Comparison of ENCODE assay signal across 16 cellular contexts in the genomic region with DNA sequence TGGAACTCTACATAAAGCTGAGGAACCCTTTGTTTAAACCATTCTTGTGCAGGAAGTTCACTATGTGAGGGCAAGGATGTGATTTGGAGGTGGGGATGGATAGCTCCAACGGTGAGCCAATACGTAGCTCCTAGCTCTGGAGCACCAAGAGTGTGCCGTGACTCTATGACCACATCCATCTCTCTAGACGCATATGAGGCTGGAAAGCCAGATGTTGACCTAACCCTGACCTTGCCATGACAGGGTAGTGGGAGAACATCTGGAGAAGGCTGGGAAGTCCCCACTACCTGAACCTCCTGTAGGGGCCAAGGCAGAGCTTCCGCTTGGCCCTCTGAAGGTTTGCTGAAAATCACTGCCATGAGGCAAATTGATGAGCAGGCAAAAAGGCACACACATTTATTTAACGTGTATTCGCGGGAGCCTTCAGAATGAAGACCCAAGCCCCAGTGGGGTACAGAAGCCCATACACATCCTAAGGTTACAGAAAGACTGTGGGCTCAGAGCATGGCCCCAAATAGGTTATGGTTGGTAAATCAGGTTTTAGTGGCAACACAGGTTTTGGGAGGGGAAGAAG. TPM values are rescaled to one million over a fixed set of nuclear protein-coding genes. Genes with fewer than 3 reads are reported as not detected.
DNase-seq lines count a peak whose midpoint lies in the region; ATAC-seq and TF ChIP-seq lines count a peak whose summit lies in the region.
"Had no signal": no experiment of that assay in that cellular context is flagged by ENCODE, and none has a peak within 500 bp of the region (broad histone marks: within the 10 kb centered on the region; RNA-seq: fewer than 3 reads in every experiment).

No MANE protein-coding gene starts in this region.

- no peaks in the 10 kb centered on the region for H3K79me2 ChIP-seq in GM23338 (replicated peaks; ENCODE audit: insufficient read depth)

- no peak overlapping the region for H3K18ac ChIP-seq in neuronal stem cell (ENCODE audit: low read length)

- H3K27me3 Mint-ChIP-seq in CD4-positive, CD25-positive, alpha-beta regulatory T cell = no peaks in the 10 kb centered on the region
- H3K27me3 Mint-ChIP-seq in GM23338 (ENCODE audit: insufficient read depth, low read depth, poor library complexity) (peaks cover 6% of the 10 kb centered on the region), natural killer cell (ENCODE audit: low read depth in 2 of 2) (no peaks in the 10 kb centered on the region)
- H3K27me3 Mint-ChIP-seq in activated T-helper 17 cell treated with anti-CD3 and anti-CD28 coated beads, Interleukin-2, amount 50 U/mL, for 72 hours = no peaks in the 10 kb centered on the region

- no peak overlapping the region for H2BK15ac ChIP-seq in neuronal stem cell (ENCODE audit: low read length)

- H3K4me2 ChIP-seq in GM23338 = peak overlapping the region; percentile 38; the same call in 1 of the 2 replicates
- no peak overlapping the region for H3K4me2 ChIP-seq in neuronal stem cell (ENCODE audit: insufficient read depth, low read length, poor library complexity, severe bottlenecking)

- no peaks in the 10 kb centered on the region for H3F3A ChIP-seq in GM23338 (replicated peaks; ENCODE audit: low read depth)

- H3K23ac ChIP-seq in neuronal stem cell (ENCODE audit: low read depth, low read length, poor library complexity) = no peak overlapping the region

- ATAC-seq in CD4-positive, CD25-positive, alpha-beta regulatory T cell (ENCODE audit: low read depth in 2 of 2) = peak; percentile 11 to 13
- ATAC-seq in GM23338 (no peak), natural killer cell (peak in 1 of 3 donors; percentile 3)
- peak; percentile 68 for ATAC-seq in activated T-helper 17 cell treated with anti-CD3 and anti-CD28 coated beads, Interleukin-2, amount 50 U/mL, for 72 hours (replicated peaks)

- H3K36me3 Mint-ChIP-seq in CD4-positive, CD25-positive, alpha-beta regulatory T cell = peaks cover 70% of the 10 kb centered on the region
- no peaks in the 10 kb centered on the region; the same call in 2 of the 3 replicates for H3K36me3 Mint-ChIP-seq in GM23338 (ENCODE audit: low read depth)
- peaks cover 100% of the 10 kb centered on the region for H3K36me3 Mint-ChIP-seq in activated T-helper 17 cell treated with anti-CD3 and anti-CD28 coated beads, Interleukin-2, amount 50 U/mL, for 72 hours (ENCODE audit: low read depth)
- H3K36me3 Mint-ChIP-seq in natural killer cell = peaks cover 11% of the 10 kb centered on the region

- peaks cover 99% of the 10 kb centered on the region for H3K4me1 ChIP-seq in CD4-positive, CD25-positive, alpha-beta regulatory T cell (ENCODE audit: control insufficient read depth, insufficient read depth, low read length, poor library complexity, severe bottlenecking)
- 0 out of 2 replicates have a peak, but pooled peaks cover 6% of the 10 kb centered on the region for H3K4me1 ChIP-seq in GM23338 (ENCODE audit: insufficient read depth)
- no peaks in the 10 kb centered on the region for H3K4me1 ChIP-seq in neuronal stem cell (ENCODE audit: control insufficient read depth in 2 of 2, insufficient read depth in 1 of 2, low read depth in 1 of 2, low read length in 2 of 2)

- H3K79me1 ChIP-seq in neuronal stem cell (ENCODE audit: low read depth, low read length) = no peaks in the 10 kb centered on the region

- peak overlapping the region; percentile 83 for H3K27ac ChIP-seq in CD4-positive, CD25-positive, alpha-beta regulatory T cell (ENCODE audit: insufficient read depth, low read length, poor library complexity, severe bottlenecking)
- H3K27ac ChIP-seq in GM23338 (ENCODE audit: low read depth) = no peak overlapping the region
- H3K27ac ChIP-seq in neuronal stem cell (replicated peaks; ENCODE audit: low read length) = no peak overlapping the region
- H3K27ac ChIP-seq: C4-2B, RWPE1, WERI-Rb-1 had no signal

- H3K4me3 Mint-ChIP-seq in CD4-positive, CD25-positive, alpha-beta regulatory T cell = peak overlapping the region; percentile 79 to 91 (median 86)
- no peak overlapping the region for H3K4me3 Mint-ChIP-seq in GM23338
- peak overlapping the region; percentile 84 for H3K4me3 Mint-ChIP-seq in activated T-helper 17 cell treated with anti-CD3 and anti-CD28 coated beads, Interleukin-2, amount 50 U/mL, for 72 hours
- peak overlapping the region; percentile 90 for H3K4me3 Mint-ChIP-seq in natural killer cell
- H3K4me3 Mint-ChIP-seq: endodermal cell had no signal

- H3K4ac ChIP-seq in neuronal stem cell (ENCODE audit: low read length) = no peak overlapping the region

- no peaks in the 10 kb centered on the region for H4K20me1 ChIP-seq in GM23338 (replicated peaks; ENCODE audit: insufficient read depth)

- TF ChIP-seq CTCF in GM23338 (conservative IDR thresholded peaks at IDR 0.05; ENCODE audit: low read depth in 2 of 2) (no peak), natural killer cell (IDR thresholded peaks at IDR 0.05) (no peak)

- H3K4me1 Mint-ChIP-seq in CD4-positive, CD25-positive, alpha-beta regulatory T cell = peaks cover 17 to 100% (median 87%) of the 10 kb centered on the region in 4 donors
- H3K4me1 Mint-ChIP-seq in GM23338 (peaks cover 16% of the 10 kb centered on the region), natural killer cell (peaks cover 97 to 98% of the 10 kb centered on the region in 2 donors)
- H3K4me1 Mint-ChIP-seq in activated T-helper 17 cell treated with anti-CD3 and anti-CD28 coated beads, Interleukin-2, amount 50 U/mL, for 72 hours = peaks cover 89% of the 10 kb centered on the region
- H3K4me1 Mint-ChIP-seq: endodermal cell had no signal

- peak in 1 of 3 donors; percentile 46 for DNase-seq in CD4-positive, CD25-positive, alpha-beta regulatory T cell
- DNase-seq in GM23338 (ENCODE audit: low spot score) = no peak
- DNase-seq in natural killer cell = no peak
- DNase-seq in neuronal stem cell (ENCODE audit: low spot score) = no peak
- no peak for DNase-seq in effector CD8-positive, alpha-beta T cell (lab: John Stamatoyannopoulos, UW)
- no peak for DNase-seq in activated effector memory CD4-positive, alpha-beta T cell treated with Interleukin-2 at 50 U/mL for 16 hours
- DNase-seq: anterior cingulate cortex; endodermal cell; head of caudate nucleus; NCI-H1694; stimulated activated CD4-positive, alpha-beta T cell treated with anti-CD3 and anti-CD28 coated beads, Interleukin-12 subunit alpha, Interleukin-12 subunit beta, amount 100 ng/mL, for 4 hours; trophoblast cell; WERI-Rb-1 had no signal

- no peaks in the 10 kb centered on the region for H3K27me3 ChIP-seq in CD4-positive, CD25-positive, alpha-beta regulatory T cell (ENCODE audit: control insufficient read depth, insufficient read depth, low read length)
- H3K27me3 ChIP-seq in GM23338 (ENCODE audit: insufficient read depth) (no peaks in the 10 kb centered on the region), neuronal stem cell (ENCODE audit: control insufficient read depth in 3 of 3, insufficient read depth in 3 of 3, low read depth in 1 of 3, low read length in 3 of 3) (peaks cover 0 to 27% (median 0%) of the 10 kb centered on the region in 3 experiments)

- H3K9me3 Mint-ChIP-seq in CD4-positive, CD25-positive, alpha-beta regulatory T cell = peaks cover 0 to 2% (median 0%) of the 10 kb centered on the region in 7 donors
- H3K9me3 Mint-ChIP-seq in GM23338 (no peaks in the 10 kb centered on the region), natural killer cell (no peaks in the 10 kb centered on the region)
- H3K9me3 Mint-ChIP-seq in activated T-helper 17 cell treated with anti-CD3 and anti-CD28 coated beads, Interleukin-2, amount 50 U/mL, for 72 hours = no peaks in the 10 kb centered on the region
- H3K9me3 Mint-ChIP-seq: endodermal cell had no signal

- H2AFZ ChIP-seq in GM23338 = no peak overlapping the region
- H2AFZ ChIP-seq in neuronal stem cell (ENCODE audit: low read length) = no peak overlapping the region

- H3K4me3 ChIP-seq in CD4-positive, CD25-positive, alpha-beta regulatory T cell (ENCODE audit: low read depth, low read length) = peak overlapping the region; percentile 79
- H3K4me3 ChIP-seq in GM23338 (no peak overlapping the region), neuronal stem cell (ENCODE audit: low read length in 2 of 2) (no peak overlapping the region)

- H3K9ac ChIP-seq in neuronal stem cell (ENCODE audit: low read depth, low read length, poor library complexity) = no peak overlapping the region

- H3K9me2 ChIP-seq in GM23338 (ENCODE audit: insufficient read depth) = 0 out of 2 replicates have a peak, but pooled peaks cover 4% of the 10 kb centered on the region

- no peak overlapping the region for H4K8ac ChIP-seq in neuronal stem cell (ENCODE audit: low read depth, low read length)

- no peak overlapping the region for H2AK5ac ChIP-seq in neuronal stem cell (ENCODE audit: low read depth, low read length)

- WGBS in neuronal stem cell (ENCODE audit: extremely low coverage in 2 of 2, insufficient read length in 2 of 2, insufficient replicate concordance in 1 of 2), 2 donors = no CpG with 5 or more reads among the region's 8 CpGs

- no peak overlapping the region for H2BK120ac ChIP-seq in neuronal stem cell (ENCODE audit: low read depth, low read length)

- H3K27ac Mint-ChIP-seq in CD4-positive, CD25-positive, alpha-beta regulatory T cell = peak overlapping the region; percentile 93 to 98 (median 95)
- no peak overlapping the region for H3K27ac Mint-ChIP-seq in GM23338
- peak overlapping the region; percentile 84 for H3K27ac Mint-ChIP-seq in activated T-helper 17 cell treated with anti-CD3 and anti-CD28 coated beads, Interleukin-2, amount 50 U/mL, for 72 hours
- H3K27ac Mint-ChIP-seq in natural killer cell = peak overlapping the region; percentile 90 to 100
- H3K27ac Mint-ChIP-seq: endodermal cell had no signal

- no peak overlapping the region for H2BK12ac ChIP-seq in neuronal stem cell (ENCODE audit: low read length)

- no peak overlapping the region for H4K91ac ChIP-seq in neuronal stem cell (ENCODE audit: low read depth, low read length, poor library complexity)

- peaks cover 88% of the 10 kb centered on the region for H3K36me3 ChIP-seq in CD4-positive, CD25-positive, alpha-beta regulatory T cell (ENCODE audit: control insufficient read depth, insufficient read depth, low read length)
- H3K36me3 ChIP-seq in GM23338 (ENCODE audit: insufficient read depth) = no peaks in the 10 kb centered on the region
- no peaks in the 10 kb centered on the region for H3K36me3 ChIP-seq in neuronal stem cell (replicated peaks in 1 of 2; ENCODE audit: control insufficient read depth in 2 of 2, insufficient read depth in 2 of 2, low read length in 2 of 2)

- H3K14ac ChIP-seq in neuronal stem cell (ENCODE audit: low read length) = no peak overlapping the region

- H2BK5ac ChIP-seq in neuronal stem cell (ENCODE audit: low read length) = no peak overlapping the region

- H3K9me3 ChIP-seq in CD4-positive, CD25-positive, alpha-beta regulatory T cell (ENCODE audit: control insufficient read depth in 2 of 2, low read length in 2 of 2) = no peaks in the 10 kb centered on the region
- H3K9me3 ChIP-seq in neuronal stem cell (replicated peaks in 1 of 2; ENCODE audit: control insufficient read depth in 2 of 2, insufficient read depth in 1 of 2, low read depth in 1 of 2, low read length in 2 of 2) = no peaks in the 10 kb centered on the region

- intact Hi-C loops in natural killer cell (cut with micrococcal nuclease) = no loop called here

RNA-seq across cellular contexts. Expression of a gene that starts 43.4 kb away (rescaled TPM):
- total RNA-seq in CD4-positive, CD25-positive, alpha-beta regulatory T cell = 35.7 TPM
- 10 to 100 TPM; 21.3 to 32.6 (median 26.7) TPM for polyA plus RNA-seq in CD4-positive, CD25-positive, alpha-beta regulatory T cell
- 26.0 and 34.8 TPM in 2 replicates for total RNA-seq in GM23338 (2014; rRNA removed; shearing (Covaris generic))
- 18.7 and 25.1 TPM in 2 replicates for polyA plus RNA-seq in GM23338 (2016; fragmentation: Nextera tagmentation; extraction: Ambion mirVana)
- total RNA-seq in activated T-helper 17 cell treated with anti-CD3 and anti-CD28 coated beads, Interleukin-2, amount 50 U/mL, for 72 hours = 10 to 100 TPM; 63.4 to 64.9 TPM
- total RNA-seq in natural killer cell = 10 to 100 TPM; 31.8 to 34.6 (median 32.7) TPM
- 36.1 TPM for polyA plus RNA-seq in neuronal stem cell (2013, experiment 1 of 2)
- 34.0 TPM for polyA plus RNA-seq in neuronal stem cell (2013, experiment 2 of 2)
